ENCODE assay signal across 14 cellular contexts in genomic region chr11:117059611-117060010, GRCh38.
"Had no signal": no experiment of that assay in that cellular context is flagged by ENCODE, and none has a peak within 500 bp of the region (broad histone marks: within the 10 kb centered on the region; RNA-seq: fewer than 3 reads in every experiment).

No MANE protein-coding gene starts in this region.

- H3K27me3 ChIP-seq: brain microvascular endothelial cell, foreskin keratinocyte, sigmoid colon, testis had no signal

- H3K9me3 ChIP-seq: mucosa of descending colon, sigmoid colon, testis had no signal

- H3K27ac ChIP-seq: brain microvascular endothelial cell, foreskin keratinocyte, testis had no signal

- H3K9me3 Mint-ChIP-seq: activated T-helper 1 cell treated with anti-CD3 and anti-CD28 coated beads, Interleukin-12 subunit alpha, Interleukin-12 subunit beta, Interleukin-2, Interleukin-4 antibody, amounts not matched to agents 30 ng/mL and 10 ng/mL and 1 ng/mL, durations not matched to agents 14 hours and 24 hours and 36 hours; nephron progenitor cell; T-helper 2 cell treated with Interferon-gamma antibody and Interleukin-4, amounts not matched to agents 5 μg/mL and 100 μg/mL, for 36 hours had no signal

- DNase-seq: activated CD4-positive, alpha-beta T cell treated with anti-CD3 and anti-CD28 coated beads, Interleukin-2, amount 50 U/mL, for 48 hours; activated naive CD4-positive, alpha-beta T cell treated with Interleukin-2 at 50 U/mL for 16 hours; brain microvascular endothelial cell; cerebellar nuclear complex; foreskin keratinocyte; left colon; mucosa of descending colon; nephron progenitor cell; sigmoid colon; stimulated activated CD4-positive, alpha-beta T cell treated with anti-CD3 and anti-CD28 coated beads, Interleukin-2, amount 100 ng/mL, for 24 hours; stimulated activated naive CD4-positive, alpha-beta T cell; testis had no signal

- H3K36me3 ChIP-seq: brain microvascular endothelial cell, sigmoid colon had no signal

- H3K27ac Mint-ChIP-seq: activated T-helper 1 cell treated with anti-CD3 and anti-CD28 coated beads, Interleukin-12 subunit alpha, Interleukin-12 subunit beta, Interleukin-2, Interleukin-4 antibody, amounts not matched to agents 30 ng/mL and 10 ng/mL and 1 ng/mL, durations not matched to agents 14 hours and 24 hours and 36 hours; T-helper 2 cell treated with Interferon-gamma antibody and Interleukin-4, amounts not matched to agents 5 μg/mL and 100 μg/mL, for 36 hours had no signal

- H3K4me3 Mint-ChIP-seq: activated T-helper 1 cell treated with anti-CD3 and anti-CD28 coated beads, Interleukin-12 subunit alpha, Interleukin-12 subunit beta, Interleukin-2, Interleukin-4 antibody, amounts not matched to agents 30 ng/mL and 10 ng/mL and 1 ng/mL, durations not matched to agents 14 hours and 24 hours and 36 hours; nephron progenitor cell; T-helper 2 cell treated with Interferon-gamma antibody and Interleukin-4, amounts not matched to agents 5 μg/mL and 100 μg/mL, for 36 hours had no signal

- H3K4me3 ChIP-seq: mucosa of descending colon, sigmoid colon, testis had no signal

- ATAC-seq: foreskin keratinocyte, left colon, mucosa of descending colon had no signal
